ENCODE assay signal across 11 cellular contexts in genomic region chr4:162683659-162684370, GRCh38.
DNase-seq lines count a peak whose midpoint lies in the region; ATAC-seq, FAIRE-seq and TF ChIP-seq lines count a peak whose summit lies in the region.
"Had no signal": no experiment of that assay in that cellular context is flagged by ENCODE, and none has a peak within 500 bp of the region (broad histone marks: within the 10 kb centered on the region; RNA-seq: fewer than 3 reads in every experiment).

No MANE protein-coding gene starts in this region.

- H4K5ac ChIP-seq in H9 (ENCODE audit: insufficient read length, low read depth, low read length): no peak overlapping the region

- peaks cover 0 to 5% of the 10 kb centered on the region in 2 donors for H3K9me3 Mint-ChIP-seq in activated T-cell treated with anti-CD3 and anti-CD28 coated beads, Interleukin-2, amount 50 U/mL, for 72 hours
- peaks cover 1% of the 10 kb centered on the region in 2 experiments; a peak in 2 of 5 replicates for H3K9me3 Mint-ChIP-seq in H9

- H3K4me1 Mint-ChIP-seq in activated T-cell treated with anti-CD3 and anti-CD28 coated beads, Interleukin-2, amount 50 U/mL, for 72 hours (ENCODE audit: low read depth): no peaks in the 10 kb centered on the region
- no peaks in the 10 kb centered on the region for H3K4me1 Mint-ChIP-seq in H9
- H3K4me1 Mint-ChIP-seq: T-helper 17 cell had no signal

- H3K4ac ChIP-seq in H9 (ENCODE audit: low read depth, low read length): no peak overlapping the region

- H3K27ac Mint-ChIP-seq in activated T-cell treated with anti-CD3 and anti-CD28 coated beads, Interleukin-2, amount 50 U/mL, for 72 hours: no peak overlapping the region
- H3K27ac Mint-ChIP-seq in H9: peak overlapping the region in 1 of 3 experiments; percentile 5; a peak in 1 of 7 replicates
- H3K27ac Mint-ChIP-seq: T-helper 17 cell had no signal

- H3K36me3 ChIP-seq in kidney (ENCODE audit: control insufficient read depth in 1 of 2, insufficient read depth in 2 of 2, low read length in 2 of 2): no peaks in the 10 kb centered on the region

- H3K9ac ChIP-seq in kidney (ENCODE audit: low read length in 2 of 2): no peak overlapping the region
- no peak overlapping the region for H3K9ac ChIP-seq in H9 (ENCODE audit: extremely low read depth, insufficient read length, low read length)

- H3K4me3 Mint-ChIP-seq in activated T-cell treated with anti-CD3 and anti-CD28 coated beads, Interleukin-2, amount 50 U/mL, for 72 hours: no peak overlapping the region
- H3K4me3 Mint-ChIP-seq in H9: no peak overlapping the region
- H3K4me3 Mint-ChIP-seq: T-helper 17 cell had no signal

- no peak overlapping the region for H3K23ac ChIP-seq in H9 (ENCODE audit: insufficient read length, low read depth, low read length)

- no peak overlapping the region for H3K4me2 ChIP-seq in H9 (ENCODE audit: insufficient read depth, insufficient read length, low read length)

- H3K79me1 ChIP-seq in H9 (ENCODE audit: insufficient read depth, low read depth, low read length, poor library complexity, severe bottlenecking): no peaks in the 10 kb centered on the region

- no peak overlapping the region for H3K56ac ChIP-seq in H9 (ENCODE audit: insufficient read length, low read depth, low read length)

- H2BK12ac ChIP-seq in H9 (ENCODE audit: insufficient read length, low read depth, low read length): no peak overlapping the region

- no peaks in the 10 kb centered on the region for H3K27me3 Mint-ChIP-seq in activated T-cell treated with anti-CD3 and anti-CD28 coated beads, Interleukin-2, amount 50 U/mL, for 72 hours (ENCODE audit: low read depth)
- H3K27me3 Mint-ChIP-seq in H9 (ENCODE audit: low read depth): no peaks in the 10 kb centered on the region
- H3K27me3 Mint-ChIP-seq: T-helper 17 cell had no signal

- H2AK5ac ChIP-seq in H9 (ENCODE audit: insufficient read length, low read length): no peak overlapping the region

- no peak overlapping the region for H2BK20ac ChIP-seq in H9 (ENCODE audit: low read depth, low read length, poor library complexity, severe bottlenecking)

- H2BK5ac ChIP-seq in H9 (ENCODE audit: insufficient read length, low read length): no peak overlapping the region

- TF ChIP-seq CTCF in kidney (IDR thresholded peaks at IDR 0.05; ENCODE audit: borderline replicate concordance, extremely low read depth, insufficient read depth): no peak
- TF ChIP-seq CTCF in H9 (conservative IDR thresholded peaks at IDR 0.05): no peak

- no peak overlapping the region for H2AFZ ChIP-seq in H9 (ENCODE audit: low read length)

- H3K4me1 ChIP-seq in kidney (ENCODE audit: control insufficient read depth in 1 of 2, insufficient read depth in 1 of 2, low read depth in 1 of 2, low read length in 2 of 2) (no peaks in the 10 kb centered on the region), H9 (ENCODE audit: insufficient read depth, low read length) (no peaks in the 10 kb centered on the region)

- no peak overlapping the region for H2BK120ac ChIP-seq in H9 (ENCODE audit: low read depth, low read length, poor library complexity, severe bottlenecking)

- H3K18ac ChIP-seq in H9 (ENCODE audit: insufficient read length, low read depth, low read length): no peak overlapping the region

- H3K14ac ChIP-seq in H9 (ENCODE audit: insufficient read depth, low read length): no peak overlapping the region

- H2BK15ac ChIP-seq in H9 (ENCODE audit: low read depth, low read length): no peak overlapping the region

- DNase-seq in HPDE6-E6E7 (ENCODE audit: extremely low spot score) (peak; percentile 14), glomerular visceral epithelial cell (ENCODE audit: extremely low spot score) (peak; percentile 59), kidney (no peak), H9 (no peak), NCI-H146 treated with DMSO at 0.1 percent for 48 hours (lab: John Stamatoyannopoulos, UW; ENCODE audit: unreplicated experiment) (no peak)
- no peak for DNase-seq in activated T-cell treated with anti-CD3 and anti-CD28 coated beads, Interleukin-2, amount 50 U/mL, for 72 hours
- DNase-seq: activated effector memory CD4-positive, alpha-beta T cell treated with anti-CD3 and anti-CD28 coated beads, Interleukin-2, amount 50 U/mL, for 16 hours; NCI-H1436; T-helper 17 cell had no signal

- H4K91ac ChIP-seq in H9 (ENCODE audit: insufficient read length, low read depth, low read length): no peak overlapping the region

- H3K23me2 ChIP-seq in H9 (ENCODE audit: insufficient read length, low read depth, low read length, poor library complexity, severe bottlenecking): no peaks in the 10 kb centered on the region

- no peaks in the 10 kb centered on the region for H3K79me2 ChIP-seq in H9 (ENCODE audit: insufficient read depth, low read length)

- no peak overlapping the region for H3K4me3 ChIP-seq in kidney (ENCODE audit: low read length in 2 of 2)

- no peaks in the 10 kb centered on the region for H4K20me1 ChIP-seq in H9 (ENCODE audit: control insufficient read depth, insufficient read depth, insufficient read length)

- no peak for FAIRE-seq in kidney (lab: Jason Lieb, UNC)

- H3K27ac ChIP-seq in kidney (ENCODE audit: low read depth in 2 of 2, low read length in 2 of 2) (no peak overlapping the region), H9 (ENCODE audit: insufficient read length, low read depth, low read length) (no peak overlapping the region)

- ATAC-seq in GM18508 (IDR thresholded peaks at IDR 0.05; ENCODE audit: insufficient read depth, unreplicated experiment) (peak; percentile 94), HG02610 (IDR thresholded peaks at IDR 0.05; ENCODE audit: unreplicated experiment) (peak; percentile 92)
- ATAC-seq in activated T-cell treated with anti-CD3 and anti-CD28 coated beads, Interleukin-2, amount 50 U/mL, for 72 hours (replicated peaks in 1 of 2): no peak
- ATAC-seq: T-helper 17 cell had no signal

- no peak overlapping the region for H3T11ph ChIP-seq in H9 (ENCODE audit: low read length)

- H3K27me3 ChIP-seq in H9 (ENCODE audit: insufficient read depth, low read length): no peaks in the 10 kb centered on the region

- no CpG with 5 or more reads among the region's 5 CpGs for WGBS in H9 (ENCODE audit: extremely low coverage, insufficient read length, low lambda C conversion rate)

- H4K8ac ChIP-seq in H9 (replicated peaks; ENCODE audit: insufficient read length, low read depth, low read length): no peak overlapping the region

- intact Hi-C loops in kidney (cut with DNase I): no loop called here

- peaks cover 0 to 3% of the 10 kb centered on the region in 2 donors for H3K9me3 ChIP-seq in kidney (ENCODE audit: control insufficient read depth in 1 of 2, low read length in 2 of 2)
- H3K9me3 ChIP-seq in H9 (ENCODE audit: control insufficient read depth, low read depth, low read length): no peaks in the 10 kb centered on the region

- H3K36me3 Mint-ChIP-seq in activated T-cell treated with anti-CD3 and anti-CD28 coated beads, Interleukin-2, amount 50 U/mL, for 72 hours (ENCODE audit: insufficient read depth in 2 of 2): peaks cover 0 to 3% of the 10 kb centered on the region in 2 donors
- peaks cover 0 to 6% (median 0%) of the 10 kb centered on the region in 3 experiments; a peak in 1 of 7 replicates for H3K36me3 Mint-ChIP-seq in H9 (ENCODE audit: insufficient read depth in 1 of 3, low read depth in 3 of 3)

Comparison
In these comparisons a context has a peak if more than half of its experiments do, and no peak if none do; other contexts are left out.
1. ATAC-seq: peak in GM18508 (single experiment) and HG02610 (single experiment); none in activated T-cell treated with anti-CD3 and anti-CD28 coated beads, Interleukin-2, amount 50 U/mL, for 72 hours (0 of 2).
2. DNase-seq: peak in HPDE6-E6E7 (single experiment) and glomerular visceral epithelial cell (single experiment); none in kidney (single experiment), activated T-cell treated with anti-CD3 and anti-CD28 coated beads, Interleukin-2, amount 50 U/mL, for 72 hours (0 of 2), H9 (single experiment) and NCI-H146 treated with DMSO at 0.1 percent for 48 hours (single experiment).